In genomic region chr10:33036670-33037069, GRCh38 we compare ENCODE assay signal across 23 cellular contexts.
"Had no signal": no experiment of that assay in that cellular context is flagged by ENCODE, and none has a peak within 500 bp of the region (broad histone marks: within the 10 kb centered on the region; RNA-seq: fewer than 3 reads in every experiment).

No MANE protein-coding gene starts in this region.

- DNase-seq: colonic mucosa; cortex of kidney; effector CD8-positive, alpha-beta T cell; effector memory CD8-positive, alpha-beta T cell; endodermal cell; erythroblast; foreskin melanocyte; gastrocnemius medialis; glutamatergic neuron; head of caudate nucleus; heart right ventricle; hippocampal formation; left cardiac atrium; left lung; left ventricle myocardium superior; lower lobe of right lung; mesenchymal stem cell; mucosa of descending colon; naive B cell had no signal

- H3K36me3 Mint-ChIP-seq: mesothelial cell of epicardium, naive B cell had no signal

- H3K27ac ChIP-seq: colonic mucosa, epithelial cell of prostate, gastrocnemius medialis, heart right ventricle, left lung, lower lobe of right lung had no signal

- ATAC-seq: effector memory CD8-positive, alpha-beta T cell; esophagus mucosa; gastrocnemius medialis; heart right ventricle; left cardiac atrium; left lung; left ventricle myocardium superior; lower lobe of right lung; mucosa of descending colon had no signal

- H3K36me3 ChIP-seq: colonic mucosa, gastrocnemius medialis, heart right ventricle, left lung, lower lobe of right lung had no signal

- H3K27ac Mint-ChIP-seq: dendritic cell treated with granulocyte-macrophage colony-stimulating factor and Interleukin-4, amounts not matched to agents 40 ng/mL and 50 ng/mL, for 4 days; effector memory CD8-positive, alpha-beta T cell; endodermal cell; mesothelial cell of epicardium; naive B cell had no signal

- H3K4me3 ChIP-seq: colonic mucosa, gastrocnemius medialis, heart right ventricle, left lung, lower lobe of right lung, mucosa of descending colon had no signal

- H3K27me3 Mint-ChIP-seq: dendritic cell treated with granulocyte-macrophage colony-stimulating factor and Interleukin-4, amounts not matched to agents 40 ng/mL and 50 ng/mL, for 4 days had no signal

- H3K9me3 ChIP-seq: colonic mucosa, gastrocnemius medialis, heart right ventricle, left lung, lower lobe of right lung, mucosa of descending colon had no signal

- H3K9me3 Mint-ChIP-seq: dendritic cell treated with granulocyte-macrophage colony-stimulating factor and Interleukin-4, amounts not matched to agents 40 ng/mL and 50 ng/mL, for 4 days; effector memory CD8-positive, alpha-beta T cell; endodermal cell; mesothelial cell of epicardium had no signal

- H3K4me3 Mint-ChIP-seq: dendritic cell treated with granulocyte-macrophage colony-stimulating factor and Interleukin-4, amounts not matched to agents 40 ng/mL and 50 ng/mL, for 4 days; effector memory CD8-positive, alpha-beta T cell; endodermal cell; mesothelial cell of epicardium; naive B cell had no signal

- H3K27me3 ChIP-seq: colonic mucosa, gastrocnemius medialis, heart right ventricle, left lung had no signal

- H3K4me1 ChIP-seq: colonic mucosa, left lung, lower lobe of right lung had no signal

- H3K4me1 Mint-ChIP-seq: naive B cell had no signal
